In the genomic region with DNA sequence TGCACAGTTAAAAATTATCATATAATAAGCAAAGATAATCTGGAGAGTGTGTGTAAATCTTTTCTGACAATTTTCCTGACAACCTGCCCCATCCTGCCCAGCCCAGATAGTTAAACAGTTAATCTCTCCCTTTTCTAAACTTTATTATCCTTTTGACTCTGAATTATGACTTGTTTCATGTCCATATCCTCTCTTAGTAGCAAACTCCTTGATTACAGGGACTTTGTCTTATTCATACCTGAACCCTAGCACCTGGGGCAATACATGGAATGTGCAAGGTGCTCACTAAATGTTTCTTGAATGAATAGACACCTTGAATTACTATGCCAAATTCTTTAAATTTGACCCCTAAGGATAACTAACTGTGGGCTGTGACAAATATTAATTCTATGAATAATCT, we compare ENCODE assay signal across 24 cellular contexts.
"Had no signal": no experiment of that assay in that cellular context is flagged by ENCODE, and none has a peak within 500 bp of the region (broad histone marks: within the 10 kb centered on the region; RNA-seq: fewer than 3 reads in every experiment).

No MANE protein-coding gene starts in this region.

- H2AFZ ChIP-seq: neural progenitor cell, parathyroid adenoma had no signal

- H3K4me1 ChIP-seq: neural progenitor cell, parathyroid adenoma, psoas muscle, right lobe of liver, sigmoid colon, stomach, thyroid gland, tibial nerve, upper lobe of left lung, vagina had no signal

- H3K36me3 ChIP-seq: neural progenitor cell, ovary, right lobe of liver, sigmoid colon, stomach, thoracic aorta, thyroid gland, tibial nerve, upper lobe of left lung, vagina had no signal

- H3K27me3 ChIP-seq: neural progenitor cell, ovary, right lobe of liver, sigmoid colon, stomach, thyroid gland, tibial nerve, upper lobe of left lung, vagina had no signal

- H3K4me3 ChIP-seq: neural progenitor cell, ovary, psoas muscle, right lobe of liver, sigmoid colon, stomach, thoracic aorta, thyroid gland, tibial nerve, upper lobe of left lung, vagina had no signal

- ATAC-seq: natural killer cell; psoas muscle; right cardiac atrium; right lobe of liver; stimulated activated effector memory CD8-positive, alpha-beta T cell treated with anti-CD3 and anti-CD28 coated beads, Interleukin-12 subunit alpha, Interleukin-12 subunit beta, amount 100 ng/mL, for 72 hours; stimulated activated naive B cell treated with anti-CD40 and anti-IgM and Interleukin-4, amounts not matched to agents 10 μg/mL and 1 μg/mL and 100 μg/mL, for 72 hours had no signal

- H3K4me2 ChIP-seq: neural progenitor cell had no signal

- DNase-seq: natural killer cell; occipital lobe; ovary; posterior cingulate gyrus; psoas muscle; right cardiac atrium; right lobe of liver; sigmoid colon; small intestine; stimulated activated CD4-positive, alpha-beta T cell treated with anti-CD3 and anti-CD28 coated beads, Interleukin-15, amount 100 ng/mL, for 24 hours; stimulated activated CD4-positive, alpha-beta T cell treated with anti-CD3 and anti-CD28 coated beads, Interleukin-2, amount 100 ng/mL, for 24 hours; stimulated activated CD4-positive, alpha-beta T cell treated with anti-CD3 and anti-CD28 coated beads, Interleukin-2, amount 100 ng/mL, for 48 hours; stimulated activated CD4-positive, alpha-beta T cell treated with anti-CD3 and anti-CD28 coated beads, Interleukin-4, amount 100 ng/mL, for 24 hours; stimulated activated naive B cell treated with anti-CD40 and anti-IgM and Interleukin-4, amounts not matched to agents 10 μg/mL and 1 μg/mL and 100 μg/mL, for 72 hours; stimulated activated naive CD4-positive, alpha-beta T cell treated with Interleukin-2 at 50 U/mL for 16 hours; stomach; thyroid gland; upper lobe of left lung had no signal

- H3K79me2 ChIP-seq: parathyroid adenoma had no signal

- H3K9me3 ChIP-seq: ovary, psoas muscle, right lobe of liver, sigmoid colon, stomach, thoracic aorta, thyroid gland, tibial nerve, upper lobe of left lung, vagina had no signal

- H3K27ac ChIP-seq: neural progenitor cell, ovary, parathyroid adenoma, psoas muscle, right lobe of liver, sigmoid colon, stomach, thoracic aorta, thyroid gland, tibial nerve, upper lobe of left lung, vagina had no signal

- H3K9ac ChIP-seq: neural progenitor cell, parathyroid adenoma had no signal
